Comparison of ENCODE assay signal across 8 cellular contexts in genomic region chr20:31968299-31969126, GRCh38. TPM values are rescaled to one million over a fixed set of nuclear protein-coding genes. Genes with fewer than 3 reads are reported as not detected.
DNase-seq lines count a peak whose midpoint lies in the region; ATAC-seq and TF ChIP-seq lines count a peak whose summit lies in the region.

No MANE protein-coding gene starts in this region.

- TF ChIP-seq POLR2A in upper lobe of left lung (IDR thresholded peaks at IDR 0.05), result no peak

- TF ChIP-seq CTCF in heart right ventricle (IDR thresholded peaks at IDR 0.05) (no peak), upper lobe of left lung (IDR thresholded peaks at IDR 0.05) (no peak)

- DNase-seq in CMK (ENCODE audit: low read depth) (peak; percentile 58), heart right ventricle (peak; percentile 71 to 82), trophoblast cell (peak; percentile 69 to 90), upper lobe of left lung (peak; percentile 58 to 94)
- DNase-seq in activated naive CD8-positive, alpha-beta T cell treated with anti-CD3 and anti-CD28 coated beads, Interleukin-2, amount 50 U/mL, for 16 hours (ENCODE audit: low read depth, low spot score), result peak; percentile 66

- H3K79me1 ChIP-seq in trophoblast cell (ENCODE audit: low read length), result peaks cover 6% of the 10 kb centered on the region

- peak overlapping the region in 1 of 10 donors; percentile 41 for H3K4me3 ChIP-seq in heart right ventricle
- peak overlapping the region; percentile 73 for H3K4me3 ChIP-seq in trophoblast cell (ENCODE audit: low read depth, low read length)
- peak overlapping the region in 3 of 4 donors; percentile 33 to 47 (median 35) for H3K4me3 ChIP-seq in upper lobe of left lung

- H3K27me3 Mint-ChIP-seq in T-helper 1 cell treated with Interleukin-12 subunit alpha and Interleukin-12 subunit beta and Interleukin-4 antibody, amounts not matched to agents 30 μg/mL and 1 μg/mL, for 36 hours (ENCODE audit: low read depth), result peaks cover 32% of the 10 kb centered on the region

- H4K12ac ChIP-seq in trophoblast cell (ENCODE audit: low read depth, low read length), result no peak overlapping the region

- no peak overlapping the region for H2BK5ac ChIP-seq in trophoblast cell (ENCODE audit: low read depth, low read length, poor library complexity)

- TF ChIP-seq EP300 in upper lobe of left lung (IDR thresholded peaks at IDR 0.05), result no peak

- no peak overlapping the region for H3K4ac ChIP-seq in trophoblast cell (ENCODE audit: low read depth, low read length)

- H4K91ac ChIP-seq in trophoblast cell (ENCODE audit: low read depth, low read length), result no peak overlapping the region

- H2AFZ ChIP-seq in trophoblast cell (ENCODE audit: insufficient read depth, low read length, poor library complexity), result peak overlapping the region; percentile 69

- no peak overlapping the region for H2BK12ac ChIP-seq in trophoblast cell (ENCODE audit: low read length)

- H3K4me1 Mint-ChIP-seq in T-helper 1 cell treated with Interleukin-12 subunit alpha and Interleukin-12 subunit beta and Interleukin-4 antibody, amounts not matched to agents 30 μg/mL and 1 μg/mL, for 36 hours (ENCODE audit: low read depth), result peaks cover 2% of the 10 kb centered on the region

- H3K36me3 ChIP-seq in heart right ventricle (no peaks in the 10 kb centered on the region), trophoblast cell (ENCODE audit: control insufficient read depth in 1 of 2, insufficient read depth in 2 of 2, low read length in 2 of 2) (no peaks in the 10 kb centered on the region), upper lobe of left lung (no peaks in the 10 kb centered on the region)

- no peak overlapping the region for H3K27ac Mint-ChIP-seq in T-helper 1 cell treated with Interleukin-12 subunit alpha and Interleukin-12 subunit beta and Interleukin-4 antibody, amounts not matched to agents 30 μg/mL and 1 μg/mL, for 36 hours

- ATAC-seq in HG03280 (IDR thresholded peaks at IDR 0.05; ENCODE audit: unreplicated experiment), result peak; percentile 68
- ATAC-seq in heart right ventricle, result peak; percentile 88 to 97 (median 92)
- peak; percentile 84 to 93 for ATAC-seq in upper lobe of left lung (ENCODE audit: low FRiP score in 2 of 2)
- no peak for ATAC-seq in HG03469 (IDR thresholded peaks at IDR 0.05; ENCODE audit: unreplicated experiment)

- no peak overlapping the region for H2BK120ac ChIP-seq in trophoblast cell (ENCODE audit: insufficient read depth, low read length, poor library complexity)

- H3K27me3 ChIP-seq in heart right ventricle (peaks cover 7 to 63% (median 52%) of the 10 kb centered on the region in 7 donors), trophoblast cell (ENCODE audit: insufficient read depth, low read length) (peaks cover 11% of the 10 kb centered on the region), upper lobe of left lung (peaks cover 0 to 10% (median 4%) of the 10 kb centered on the region in 4 donors)

- WGBS in heart right ventricle, 2 donors, result 3% methylated on average over 49 to 55 of the region's 56 CpGs
- no CpG with 5 or more reads among the region's 56 CpGs for WGBS in trophoblast cell (ENCODE audit: extremely low coverage, insufficient coverage, insufficient read length)
- WGBS in upper lobe of left lung, 2 donors, result 6 to 9% methylated on average over 10 to 26 of the region's 56 CpGs

- no peaks in the 10 kb centered on the region for H3K9me3 Mint-ChIP-seq in T-helper 1 cell treated with Interleukin-12 subunit alpha and Interleukin-12 subunit beta and Interleukin-4 antibody, amounts not matched to agents 30 μg/mL and 1 μg/mL, for 36 hours

- no peak overlapping the region for H3K9ac ChIP-seq in trophoblast cell (ENCODE audit: low read length)

- no peak overlapping the region for H4K8ac ChIP-seq in trophoblast cell (ENCODE audit: low read depth, low read length)

- H3K27ac ChIP-seq in heart right ventricle (no peak overlapping the region), trophoblast cell (ENCODE audit: low read depth, low read length) (no peak overlapping the region), upper lobe of left lung (no peak overlapping the region)

- no peaks in the 10 kb centered on the region for H3K36me3 Mint-ChIP-seq in T-helper 1 cell treated with Interleukin-12 subunit alpha and Interleukin-12 subunit beta and Interleukin-4 antibody, amounts not matched to agents 30 μg/mL and 1 μg/mL, for 36 hours (ENCODE audit: low read depth)

- no peak overlapping the region for H3K18ac ChIP-seq in trophoblast cell (ENCODE audit: low read length)

- intact Hi-C loops in heart right ventricle (cut with DNase I), result loop anchor here in 1 of 10 donors (10.0 kb wide), 1 partner anchor 56 kb away; no protein-coding TSS in a partner anchor

- no peak overlapping the region for H2AK5ac ChIP-seq in trophoblast cell (ENCODE audit: low read length)

- H3K23ac ChIP-seq in trophoblast cell (ENCODE audit: low read length), result no peak overlapping the region

- no peak overlapping the region for H3K14ac ChIP-seq in trophoblast cell (ENCODE audit: low read length)

- peaks cover 0 to 10% (median 0%) of the 10 kb centered on the region in 9 donors for H3K4me1 ChIP-seq in heart right ventricle
- peaks cover 13 to 19% of the 10 kb centered on the region in 2 experiments for H3K4me1 ChIP-seq in trophoblast cell (ENCODE audit: control insufficient read depth in 1 of 2, insufficient read depth in 2 of 2, low read length in 2 of 2)
- peaks cover 3 to 14% (median 4%) of the 10 kb centered on the region in 4 donors for H3K4me1 ChIP-seq in upper lobe of left lung

- H3K4me3 Mint-ChIP-seq in T-helper 1 cell treated with Interleukin-12 subunit alpha and Interleukin-12 subunit beta and Interleukin-4 antibody, amounts not matched to agents 30 μg/mL and 1 μg/mL, for 36 hours, result peak overlapping the region; percentile 80

- H3K79me2 ChIP-seq in trophoblast cell (ENCODE audit: control insufficient read depth, insufficient read depth, low read length, poor library complexity), result peaks cover under 1% of the 10 kb centered on the region

- H3K9me3 ChIP-seq in heart right ventricle (no peaks in the 10 kb centered on the region), trophoblast cell (ENCODE audit: insufficient read depth, low read depth, low read length) (peaks cover under 1% of the 10 kb centered on the region), upper lobe of left lung (no peaks in the 10 kb centered on the region)

- H3K4me2 ChIP-seq in trophoblast cell (ENCODE audit: low read length), result peak overlapping the region; percentile 92

RNA-seq across cellular contexts. Expression of gene XKR7, which starts 0.6 kb away (rescaled TPM):
- total RNA-seq in heart right ventricle (not detected), upper lobe of left lung (under 1 TPM in 3 of 6 donors, not detected in 3; under 0.01 to 0.07 (median 0.06) TPM)
- polyA plus RNA-seq in heart right ventricle, result not detected
- polyA plus RNA-seq in trophoblast cell (2013), result 0.28 and 0.37 TPM in 2 replicates

RNA-seq across cellular contexts. Expression of gene PDRG1, which starts 16.7 kb away (rescaled TPM):
- total RNA-seq in heart right ventricle, result 10 to 100 TPM in 1 of 10 donors, 1 to 10 TPM in 9; 6.4 to 10.7 (median 7.5) TPM
- 10 to 100 TPM in 1 of 2 donors, 1 to 10 TPM in 1; 7.3 to 12.8 TPM for polyA plus RNA-seq in heart right ventricle
- 11.1 and 11.3 TPM in 2 replicates for polyA plus RNA-seq in trophoblast cell (2013)
- 10 to 100 TPM in 2 of 6 donors, 1 to 10 TPM in 4; 3.0 to 11.8 (median 7.9) TPM for total RNA-seq in upper lobe of left lung

RNA-seq across cellular contexts. Expression of gene CCM2L, which starts 41.7 kb away (rescaled TPM):
- 10 to 100 TPM in 1 of 10 donors, 1 to 10 TPM in 9; 4.9 to 10.7 (median 7.4) TPM for total RNA-seq in heart right ventricle
- polyA plus RNA-seq in heart right ventricle, result 10 to 100 TPM; 12.9 to 26.8 TPM
- 0.24 and 0.25 TPM in 2 replicates for polyA plus RNA-seq in trophoblast cell (2013)
- 10 to 100 TPM in 2 of 6 donors, 1 to 10 TPM in 4; 4.2 to 29.2 (median 8.3) TPM for total RNA-seq in upper lobe of left lung
